ENCODE assay signal across 8 cellular contexts in genomic region chr22:41833369-41834004, GRCh38. TPM values are rescaled to one million over a fixed set of nuclear protein-coding genes. Genes with fewer than 3 reads are reported as not detected.
DNase-seq lines count a peak whose midpoint lies in the region; ATAC-seq, FAIRE-seq and TF ChIP-seq lines count a peak whose summit lies in the region.

No MANE protein-coding gene starts in this region.

- H3K4me1 ChIP-seq in endothelial cell of umbilical vein (ENCODE audit: control insufficient read depth, extremely low read depth, insufficient read depth, low read length), result peaks cover 16% of the 10 kb centered on the region

- no peaks in the 10 kb centered on the region for H4K20me1 ChIP-seq in endothelial cell of umbilical vein (replicated peaks; ENCODE audit: control insufficient read depth, extremely low read depth, insufficient read depth, low read length)

- intact Hi-C loops in endothelial cell of umbilical vein (cut with micrococcal nuclease), result loop anchor here (2.0 kb wide), 3 partner anchors 33 to 137 kb away; partner anchors contain the start of genes CCDC134 and CENPM

- H3K27ac ChIP-seq in endothelial cell of umbilical vein (ENCODE audit: insufficient read depth, low read depth, low read length), result peak overlapping the region; percentile 56

- peak overlapping the region; percentile 97 for H3K4me2 ChIP-seq in endothelial cell of umbilical vein (ENCODE audit: insufficient read depth, low read length)

- CTCF ChIA-PET in endothelial cell of umbilical vein (lab: Charles Lee), result interaction anchor here (0.6 to 2.4 kb wide), 13 partner anchors 10 to 146 kb away, joined by 3 to 16 read pairs (median 4); partner anchors contain the start of gene CCDC134

- peaks cover 30 to 35% (median 34%) of the 10 kb centered on the region in 3 donors for H3K4me1 Mint-ChIP-seq in IgD-negative memory B cell
- peaks cover 57% of the 10 kb centered on the region for H3K4me1 Mint-ChIP-seq in stimulated activated naive CD8-positive, alpha-beta T cell treated with anti-CD3 and anti-CD28 coated beads, Interleukin-15, Interleukin-2, amounts not matched to agents 100 ng/mL and 50 ng/mL, for 24 hours (ENCODE audit: low read depth)

- no peaks in the 10 kb centered on the region for H3K27me3 ChIP-seq in endothelial cell of umbilical vein (ENCODE audit: control insufficient read depth in 2 of 2, insufficient read depth in 2 of 2, low read length in 2 of 2)

- H3K79me2 ChIP-seq in endothelial cell of umbilical vein (ENCODE audit: control insufficient read depth, insufficient read depth, low read length), result peaks cover 46% of the 10 kb centered on the region

- BruUV-seq in endothelial cell of umbilical vein (replicated peaks; lab: Mats Ljungman, UMichigan), result no TSS peak

- dilution Hi-C loops in endothelial cell of umbilical vein (cut with MboI; ENCODE audit: extremely low pct_ligation_motif_present, low sequenced_read_pairs), result no loop called here

- H3K9ac ChIP-seq in endothelial cell of umbilical vein (replicated peaks; ENCODE audit: extremely low read depth, insufficient read depth, low read length), result peak overlapping the region; percentile 77

- TF ChIP-seq POLR2A in endothelial cell of umbilical vein (IDR thresholded peaks at IDR 0.05; ENCODE audit: low read depth, low read length), result no peak

- peaks cover 5% of the 10 kb centered on the region for H3K36me3 Mint-ChIP-seq in IgD-negative memory B cell
- peaks cover 55% of the 10 kb centered on the region for H3K36me3 Mint-ChIP-seq in stimulated activated naive CD8-positive, alpha-beta T cell treated with anti-CD3 and anti-CD28 coated beads, Interleukin-15, Interleukin-2, amounts not matched to agents 100 ng/mL and 50 ng/mL, for 24 hours (ENCODE audit: low read depth)

- H3K9me3 ChIP-seq in endothelial cell of umbilical vein (replicated peaks; ENCODE audit: control insufficient read depth, insufficient read depth, low read length), result no peaks in the 10 kb centered on the region

- H3K27me3 Mint-ChIP-seq in IgD-negative memory B cell, result no peaks in the 10 kb centered on the region
- no peaks in the 10 kb centered on the region for H3K27me3 Mint-ChIP-seq in stimulated activated naive CD8-positive, alpha-beta T cell treated with anti-CD3 and anti-CD28 coated beads, Interleukin-15, Interleukin-2, amounts not matched to agents 100 ng/mL and 50 ng/mL, for 24 hours

- H3K4me3 Mint-ChIP-seq in IgD-negative memory B cell, result peak overlapping the region; percentile 93 to 98 (median 95)
- peak overlapping the region; percentile 97 for H3K4me3 Mint-ChIP-seq in stimulated activated naive CD8-positive, alpha-beta T cell treated with anti-CD3 and anti-CD28 coated beads, Interleukin-15, Interleukin-2, amounts not matched to agents 100 ng/mL and 50 ng/mL, for 24 hours

- peak overlapping the region; percentile 93 to 98 (median 94) for H3K27ac Mint-ChIP-seq in IgD-negative memory B cell
- H3K27ac Mint-ChIP-seq in stimulated activated naive CD8-positive, alpha-beta T cell treated with anti-CD3 and anti-CD28 coated beads, Interleukin-15, Interleukin-2, amounts not matched to agents 100 ng/mL and 50 ng/mL, for 24 hours, result peak overlapping the region; percentile 90

- peak; percentile 75 for FAIRE-seq in endothelial cell of umbilical vein (lab: Jason Lieb, UNC)

- peak; percentile 10 for ATAC-seq in GM19463 (IDR thresholded peaks at IDR 0.05; ENCODE audit: unreplicated experiment)

- no peak for TF ChIP-seq CTCF in endothelial cell of umbilical vein (IDR thresholded peaks at IDR 0.05; ENCODE audit: extremely low read depth in 1 of 2, insufficient read depth in 1 of 2, low read depth in 1 of 2, low read length in 2 of 2)

- H3K36me3 ChIP-seq in endothelial cell of umbilical vein (ENCODE audit: control insufficient read depth in 2 of 2, extremely low read depth in 1 of 2, insufficient read depth in 2 of 2, low read length in 2 of 2), result peaks cover 2 to 8% of the 10 kb centered on the region in 2 experiments

- H3K4me3 ChIP-seq in endothelial cell of umbilical vein (replicated peaks in 1 of 3; ENCODE audit: insufficient read depth in 1 of 3, low read depth in 1 of 3, low read length in 3 of 3), result peak overlapping the region; percentile 59 to 81 (median 75)

- no peaks in the 10 kb centered on the region for H3K9me3 Mint-ChIP-seq in IgD-negative memory B cell
- no peaks in the 10 kb centered on the region for H3K9me3 Mint-ChIP-seq in stimulated activated naive CD8-positive, alpha-beta T cell treated with anti-CD3 and anti-CD28 coated beads, Interleukin-15, Interleukin-2, amounts not matched to agents 100 ng/mL and 50 ng/mL, for 24 hours

- H2AFZ ChIP-seq in endothelial cell of umbilical vein (ENCODE audit: low read depth, low read length), result peak overlapping the region; percentile 26

- H3K9me1 ChIP-seq in endothelial cell of umbilical vein (replicated peaks; ENCODE audit: control insufficient read depth, extremely low read depth, insufficient read depth, low read length), result no peaks in the 10 kb centered on the region

- POLR2A ChIA-PET in endothelial cell of umbilical vein (lab: Charles Lee), result no interaction called here

- DNase-seq in CD1c-positive myeloid dendritic cell (ENCODE audit: extremely low spot score) (peak; percentile 46), endothelial cell of umbilical vein (ENCODE audit: low read depth, low spot score) (peak; percentile 43), mucosa of gallbladder (ENCODE audit: low spot score) (peak; percentile 33), NCI-H1436 (lab: John Stamatoyannopoulos, UW) (no peak)
- peak; percentile 44 for DNase-seq in activated CD8-positive, alpha-beta memory T cell treated with anti-CD3 and anti-CD28 coated beads, Interleukin-2, amount 50 U/mL, for 4 hours

TF ChIP-seq in endothelial cell of umbilical vein, 7 proteins besides CTCF, POLR2A, EP300 and RAD21:
- no peak for TF ChIP-seq JUN (IDR thresholded peaks at IDR 0.05; ENCODE audit: borderline replicate concordance, insufficient read depth, insufficient read length, low read depth)
- no peak for TF ChIP-seq MAX (IDR thresholded peaks at IDR 0.05; ENCODE audit: insufficient read depth, insufficient read length)
- no peak for TF ChIP-seq MYC (IDR thresholded peaks at IDR 0.05; ENCODE audit: low read depth, low read length)
- TF ChIP-seq EZH2 (IDR thresholded peaks at IDR 0.05; ENCODE audit: borderline replicate concordance, low read depth, low read length, severe bottlenecking), result no peak
- no peak for TF ChIP-seq GATA2 (IDR thresholded peaks at IDR 0.05; ENCODE audit: insufficient read depth, insufficient read length, low read depth, low read length)

RNA-seq across cellular contexts. Expression of gene SREBF2, which starts 0.6 kb away (rescaled TPM):
- 59.8 TPM for polyA plus RNA-seq in IgD-negative memory B cell
- total RNA-seq in endothelial cell of umbilical vein, result 136 and 144 TPM in 2 replicates
- 101 and 105 TPM in 2 replicates for polyA plus RNA-seq in endothelial cell of umbilical vein
- polyA plus RNA-seq in endothelial cell of umbilical vein (2011; cell fraction: cytosol; rRNA removed), result 64.9 and 79.0 TPM in 2 replicates
- 142 and 146 TPM in 2 replicates for polyA plus RNA-seq in endothelial cell of umbilical vein (2011; cell fraction: nucleus; rRNA removed)
- 65.1 and 68.1 TPM in 2 replicates for polyA plus RNA-seq in endothelial cell of umbilical vein (2012)
- polyA minus RNA-seq in endothelial cell of umbilical vein, result 144 and 167 TPM in 2 replicates
- 39.5 TPM for polyA minus RNA-seq in endothelial cell of umbilical vein (2011; cell fraction: cytosol; rRNA and poly(A)+ RNA removed)
- 83.5 and 87.5 TPM in 2 replicates for polyA minus RNA-seq in endothelial cell of umbilical vein (2011; cell fraction: nucleus; rRNA and poly(A)+ RNA removed)
- 257 TPM for total RNA-seq in mucosa of gallbladder

RNA-seq across cellular contexts. Expression of gene CCDC134, which starts 33.0 kb away (rescaled TPM):
- polyA plus RNA-seq in IgD-negative memory B cell, result 6.1 TPM
- total RNA-seq in endothelial cell of umbilical vein, result 8.1 and 8.4 TPM in 2 replicates
- polyA plus RNA-seq in endothelial cell of umbilical vein, result 4.0 and 4.5 TPM in 2 replicates
- 4.1 and 5.0 TPM in 2 replicates for polyA plus RNA-seq in endothelial cell of umbilical vein (2011; cell fraction: cytosol; rRNA removed)
- 4.5 TPM in 2 replicates for polyA plus RNA-seq in endothelial cell of umbilical vein (2011; cell fraction: nucleus; rRNA removed)
- 2.3 and 3.0 TPM in 2 replicates for polyA plus RNA-seq in endothelial cell of umbilical vein (2012)
- 10.3 and 13.1 TPM in 2 replicates for polyA minus RNA-seq in endothelial cell of umbilical vein
- polyA minus RNA-seq in endothelial cell of umbilical vein (2011; cell fraction: cytosol; rRNA and poly(A)+ RNA removed), result 4.9 TPM
- 2.3 and 2.5 TPM in 2 replicates for polyA minus RNA-seq in endothelial cell of umbilical vein (2011; cell fraction: nucleus; rRNA and poly(A)+ RNA removed)
- total RNA-seq in mucosa of gallbladder, result 10.2 TPM
